8 cellular contexts compared by ENCODE assay signal in the genomic region with DNA sequence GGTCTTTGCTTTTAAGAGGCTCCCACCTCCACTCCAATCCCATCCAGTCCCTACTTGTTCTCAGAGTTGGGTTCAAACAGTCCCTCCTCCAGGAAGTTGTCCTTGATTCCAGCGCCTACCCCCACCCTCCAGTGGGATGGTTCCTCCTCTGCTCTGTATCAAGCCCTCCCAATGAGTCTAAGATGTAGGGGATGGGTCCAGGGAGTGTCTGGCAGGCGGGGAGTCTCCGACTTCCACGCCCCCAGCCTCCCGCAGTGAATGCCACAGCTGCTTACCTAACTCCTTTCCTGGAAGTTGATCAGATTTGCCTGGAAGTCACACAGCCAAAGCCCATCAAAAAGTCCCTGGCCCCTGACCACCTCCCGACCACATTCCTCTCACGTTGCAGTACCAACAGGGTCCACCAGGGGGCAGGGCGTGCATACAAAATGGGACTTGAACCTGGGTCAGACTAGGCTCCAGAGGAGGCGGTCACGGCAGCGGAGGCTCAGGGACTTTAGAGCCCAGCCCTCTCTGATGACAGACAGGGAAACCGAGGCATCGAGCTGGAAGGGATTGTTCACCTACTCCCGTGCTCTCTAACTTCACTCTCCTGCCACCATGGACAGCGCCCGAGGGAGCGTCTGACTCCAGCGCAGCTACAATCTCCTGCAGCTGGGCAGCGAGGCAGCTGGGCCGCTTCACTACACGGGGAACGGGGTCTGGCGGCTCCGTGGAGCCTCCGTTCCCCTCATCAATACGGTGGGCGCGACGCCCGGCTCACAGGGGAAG. TPM values are rescaled to one million over a fixed set of nuclear protein-coding genes. Genes with fewer than 3 reads are reported as not detected.
DNase-seq lines count a peak whose midpoint lies in the region; ATAC-seq and TF ChIP-seq lines count a peak whose summit lies in the region.

No MANE protein-coding gene starts in this region.

- peaks cover 9% of the 10 kb centered on the region for H3K27me3 ChIP-seq in kidney epithelial cell (ENCODE audit: control insufficient read depth, insufficient read depth, low read length)

- no peaks in the 10 kb centered on the region for H3K36me3 ChIP-seq in kidney epithelial cell (ENCODE audit: control insufficient read depth, insufficient read depth, low read length)

- DNase-seq in AG08396 (ENCODE audit: low spot score) = peak; percentile 83
- peak; percentile 22 for DNase-seq in NCI-H2029 treated with DMSO at 0.1 percent for 48 hours (lab: John Stamatoyannopoulos, UW)
- DNase-seq in activated CD4-positive, CD25-positive, alpha-beta regulatory T cell treated with anti-CD3 and anti-CD28 coated beads, Interleukin-2, amount 50 U/mL, for 72 hours = peak; percentile 88
- DNase-seq in cerebellar cortex (ENCODE audit: low spot score) = peak; percentile 57
- no peak for DNase-seq in kidney epithelial cell (ENCODE audit: low read depth)
- peak; percentile 68 for DNase-seq in stimulated activated CD4-positive, alpha-beta T cell treated with anti-CD3 and anti-CD28 coated beads, Interleukin-1b, Interleukin-23, amount 100 ng/mL, for 48 hours

- H3K4me3 ChIP-seq in kidney epithelial cell (ENCODE audit: low read depth, low read length) = no peak overlapping the region

- peak; percentile 99 for TF ChIP-seq CTCF in kidney epithelial cell (IDR thresholded peaks at IDR 0.05; ENCODE audit: insufficient read depth, low read length, poor library complexity, severe bottlenecking)

- ATAC-seq in GM19395 (IDR thresholded peaks at IDR 0.05; ENCODE audit: unreplicated experiment) (peak; percentile 51), HG02938 (IDR thresholded peaks at IDR 0.05; ENCODE audit: unreplicated experiment) (no peak)

RNA-seq across cellular contexts. Expression of gene TDRD7, which starts 25.0 kb away (rescaled TPM):
- total RNA-seq in kidney epithelial cell = 8.3 and 11.0 TPM in 2 replicates
